8 cellular contexts compared by ENCODE assay signal in the genomic region with DNA sequence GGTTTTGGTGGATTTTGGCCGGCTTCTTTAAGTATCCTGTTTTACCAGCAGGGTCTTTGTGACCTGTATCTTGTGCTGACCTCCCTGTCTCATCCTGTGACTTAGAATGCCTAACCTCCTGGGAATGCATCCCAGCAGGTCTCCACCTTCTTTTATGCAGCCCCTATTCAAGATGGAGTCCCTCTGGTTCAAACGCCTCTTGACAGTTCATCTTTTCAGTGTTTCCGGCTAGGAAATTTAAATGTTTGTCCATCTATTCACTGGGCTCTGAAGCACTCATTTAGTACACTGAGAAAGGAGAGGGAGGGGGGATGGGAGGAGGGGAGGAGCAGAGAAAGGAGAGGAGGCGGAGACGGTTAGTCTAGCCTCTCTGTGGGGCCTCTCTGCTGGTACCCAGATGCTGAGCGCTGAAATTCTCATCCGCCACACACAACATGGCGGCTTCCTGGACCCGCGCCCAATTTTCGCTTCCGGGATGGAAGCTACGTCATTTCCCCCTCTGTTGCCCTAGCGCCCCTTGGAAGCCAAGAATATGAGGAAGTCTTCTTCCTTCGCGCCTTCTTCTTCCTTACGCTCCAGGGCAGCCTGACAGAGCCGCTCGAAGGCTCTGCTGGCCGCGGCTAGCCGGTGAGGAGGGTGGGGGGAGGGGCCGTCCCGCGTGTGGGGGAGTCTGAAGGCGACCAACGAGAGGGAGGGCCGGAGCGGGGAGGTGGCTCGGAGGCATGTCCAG.
A peak's percentile ranks its signal among the peaks of the same experiment; 100 is the strongest.
DNase-seq lines count a peak whose midpoint lies in the region; ATAC-seq and TF ChIP-seq lines count a peak whose summit lies in the region.

No MANE protein-coding gene starts in this region.

- no peaks in the 10 kb centered on the region for H3K9me3 ChIP-seq in CD4-positive, alpha-beta memory T cell (ENCODE audit: control insufficient read depth in 1 of 2, low read length in 2 of 2)
- H3K9me3 ChIP-seq in Karpas-422 (ENCODE audit: low read length) (no peaks in the 10 kb centered on the region), ascending aorta (no peaks in the 10 kb centered on the region), vagina (no peaks in the 10 kb centered on the region)

- TF ChIP-seq CTCF in ascending aorta (IDR thresholded peaks at IDR 0.05) (no peak), retinal pigment epithelial cell (conservative IDR thresholded peaks at IDR 0.05; ENCODE audit: low read depth, low read length) (no peak), vagina (IDR thresholded peaks at IDR 0.05) (no peak)

- peaks cover 2 to 3% of the 10 kb centered on the region in 2 donors for H3K36me3 Mint-ChIP-seq in CD4-positive, alpha-beta memory T cell

- peaks cover 0 to 3% (median 0%) of the 10 kb centered on the region in 8 donors for H3K9me3 Mint-ChIP-seq in CD4-positive, alpha-beta memory T cell

- H2AFZ ChIP-seq in Karpas-422 (ENCODE audit: low read length): peak overlapping the region; percentile 86

- no peaks in the 10 kb centered on the region for H3K79me2 ChIP-seq in Karpas-422 (ENCODE audit: low read length)

- H3K9me2 ChIP-seq in Karpas-422 (replicated peaks; ENCODE audit: insufficient read depth, low read length): no peaks in the 10 kb centered on the region; the same call in 1 of the 2 replicates

- peaks cover 15 to 17% (median 16%) of the 10 kb centered on the region in 4 donors for H3K4me1 Mint-ChIP-seq in CD4-positive, alpha-beta memory T cell

- H3K27me3 ChIP-seq in CD4-positive, alpha-beta memory T cell (ENCODE audit: insufficient read depth, low read length): no peaks in the 10 kb centered on the region
- H3K27me3 ChIP-seq in Karpas-422 (ENCODE audit: low read length) (no peaks in the 10 kb centered on the region), ascending aorta (no peaks in the 10 kb centered on the region), vagina (no peaks in the 10 kb centered on the region)

- H3K27ac ChIP-seq in CD4-positive, alpha-beta memory T cell (ENCODE audit: low read depth, low read length): peak overlapping the region; percentile 55
- H3K27ac ChIP-seq in Karpas-422 (ENCODE audit: low read length) (no peak overlapping the region), ascending aorta (peak overlapping the region; percentile 52 to 75), vagina (peak overlapping the region; percentile 13)

- H3K9ac ChIP-seq in Karpas-422 (ENCODE audit: low read length): peak overlapping the region; percentile 74

- H3K36me3 ChIP-seq in CD4-positive, alpha-beta memory T cell (ENCODE audit: insufficient read depth, low read length): no peaks in the 10 kb centered on the region
- H3K36me3 ChIP-seq in Karpas-422 (ENCODE audit: insufficient read depth, low read length) (no peaks in the 10 kb centered on the region; the same call in 1 of the 2 replicates), ascending aorta (no peaks in the 10 kb centered on the region), vagina (no peaks in the 10 kb centered on the region)

- H3K27me3 Mint-ChIP-seq in CD4-positive, alpha-beta memory T cell: peaks cover 0 to 9% of the 10 kb centered on the region in 2 donors

- H3K4me2 ChIP-seq in Karpas-422 (ENCODE audit: low read depth, low read length, poor library complexity, severe bottlenecking): peak overlapping the region; percentile 93

- H4K20me1 ChIP-seq in Karpas-422 (ENCODE audit: insufficient read depth, low read depth, low read length): no peaks in the 10 kb centered on the region

- H3K4me3 ChIP-seq in CD4-positive, alpha-beta memory T cell (ENCODE audit: low read length in 2 of 2): peak overlapping the region; percentile 68 to 80
- H3K4me3 ChIP-seq in Karpas-422 (ENCODE audit: low read length): peak overlapping the region; percentile 75
- H3K4me3 ChIP-seq in ascending aorta: peak overlapping the region; percentile 85 to 89
- H3K4me3 ChIP-seq in retinal pigment epithelial cell (ENCODE audit: low read length): peak overlapping the region; percentile 51
- H3K4me3 ChIP-seq in vagina: peak overlapping the region; percentile 59 to 69

- peaks cover 19% of the 10 kb centered on the region for H3K4me1 ChIP-seq in CD4-positive, alpha-beta memory T cell (ENCODE audit: insufficient read depth, low read length)
- peaks cover 14% of the 10 kb centered on the region for H3K4me1 ChIP-seq in Karpas-422 (ENCODE audit: low read length)
- peaks cover 0 to 13% of the 10 kb centered on the region in 2 donors for H3K4me1 ChIP-seq in ascending aorta
- H3K4me1 ChIP-seq in vagina: peaks cover 12% of the 10 kb centered on the region

- CTCF ChIA-PET in CD4-positive, alpha-beta memory T cell (lab: Charles Lee; ENCODE audit: partially characterized antibody): interaction anchor here (2.0 kb wide), 1 partner anchor 17 kb away, joined by 6 read pairs; no protein-coding TSS in a partner anchor

- peak; percentile 96 for ATAC-seq in GM21447 (IDR thresholded peaks at IDR 0.05; ENCODE audit: unreplicated experiment)

- POLR2A ChIA-PET in CD4-positive, alpha-beta memory T cell (lab: Charles Lee; ENCODE audit: partially characterized antibody): interaction anchor here (0.9 to 1.5 kb wide), 2 partner anchors 14 to 19 kb away, joined by 3 to 4 read pairs; no protein-coding TSS in a partner anchor

- TF ChIP-seq POLR2A in vagina (IDR thresholded peaks at IDR 0.05): no peak

- peak overlapping the region; percentile 79 to 90 (median 85) for H3K4me3 Mint-ChIP-seq in CD4-positive, alpha-beta memory T cell

- peak overlapping the region; percentile 67 to 96 (median 89) for H3K27ac Mint-ChIP-seq in CD4-positive, alpha-beta memory T cell

- intact Hi-C loops in CD4-positive, alpha-beta memory T cell (cut with micrococcal nuclease): loop anchor here (1.0 to 2.0 kb wide), 3 partner anchors 15 to 564 kb away; no protein-coding TSS in a partner anchor
- intact Hi-C loops in ascending aorta (cut with DNase I) (loop anchor here (2.0 kb wide), 1 partner anchor 14 kb away; no protein-coding TSS in a partner anchor), vagina (cut with DNase I) (loop anchor here (5.0 kb wide), 1 partner anchor 417 kb away; no protein-coding TSS in a partner anchor)

- DNase-seq in CD4-positive, alpha-beta memory T cell: peak; percentile 86 to 88 (median 87)
- DNase-seq in Karpas-422 (peak; percentile 97), T-helper 1 cell (peak; percentile 67 to 89 (median 78)), ascending aorta (ENCODE audit: low spot score in 2 of 2) (peak; percentile 33 to 88), hypothalamus (lab: John Stamatoyannopoulos, UW) (peak; percentile 36 to 91 (median 75)), retinal pigment epithelial cell (ENCODE audit: low read depth) (peak; percentile 12), vagina (ENCODE audit: extremely low spot score in 2 of 2) (no peak)

Comparison
In these comparisons a context has a peak if more than half of its experiments do, and no peak if none do; other contexts are left out.
1. DNase-seq: peak in CD4-positive, alpha-beta memory T cell (5 of 5), Karpas-422 (single experiment), T-helper 1 cell (5 of 5), ascending aorta (2 of 2), hypothalamus (51 of 51) and retinal pigment epithelial cell (single experiment); none in vagina (0 of 2).
2. Peak in every context shown above with its lines, with median percentiles within 50 percentile points of each other: H3K4me3 ChIP-seq.